In the genomic region with DNA sequence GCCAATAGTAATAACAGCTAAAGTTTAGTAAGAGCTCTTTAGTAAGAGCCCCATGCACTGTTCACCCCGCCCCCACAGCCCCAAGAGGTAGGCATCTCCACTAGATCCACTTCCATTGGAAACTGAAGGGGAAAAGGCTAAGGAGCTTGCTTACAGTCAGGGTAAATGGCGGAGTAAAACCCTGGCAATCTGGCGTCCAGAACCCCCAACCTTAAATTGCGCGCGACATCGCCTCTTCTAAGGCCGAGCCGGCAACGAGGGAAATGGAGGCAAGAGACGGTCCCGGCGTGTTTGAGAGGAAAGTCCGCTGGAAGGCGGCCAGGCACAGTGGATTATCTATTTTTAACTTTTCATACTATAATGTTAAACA, we compare ENCODE assay signal across 8 cellular contexts. TPM values are rescaled to one million over a fixed set of nuclear protein-coding genes. Genes with fewer than 3 reads are reported as not detected.
DNase-seq lines count a peak whose midpoint lies in the region; ATAC-seq and TF ChIP-seq lines count a peak whose summit lies in the region.

No MANE protein-coding gene starts in this region.

- peak; percentile 26 for DNase-seq in AG10803 (ENCODE audit: low read depth)
- DNase-seq in NCI-H69 (lab: John Stamatoyannopoulos, UW): peak; percentile 77
- no peak for DNase-seq in adrenal gland
- peak; percentile 11 for DNase-seq in iris pigment epithelial cell (ENCODE audit: low read depth)
- peak; percentile 5 to 56 (median 10) for DNase-seq in stimulated activated CD4-positive, alpha-beta T cell treated with anti-CD3 and anti-CD28 coated beads, TNF-alpha, amount 100 ng/mL, for 48 hours (ENCODE audit: low read depth in 3 of 3)
- no peak for DNase-seq in central memory CD4-positive, alpha-beta T cell

- peak overlapping the region; percentile 96 for H3K4me3 ChIP-seq in AG10803 (ENCODE audit: low read length)
- peak overlapping the region in 3 of 4 donors; percentile 45 to 98 (median 73) for H3K4me3 ChIP-seq in adrenal gland

- peaks cover 0 to 11% of the 10 kb centered on the region in 2 donors for H3K36me3 ChIP-seq in adrenal gland (replicated peaks in 1 of 2)

- peaks cover 15 to 34% of the 10 kb centered on the region in 2 donors for H3K4me1 ChIP-seq in adrenal gland (replicated peaks in 1 of 2)

- no peaks in the 10 kb centered on the region for H3K27me3 ChIP-seq in adrenal gland

- H3K9me3 ChIP-seq in adrenal gland (replicated peaks in 1 of 3): no peaks in the 10 kb centered on the region

- H3K27ac ChIP-seq in adrenal gland: peak overlapping the region in 3 of 5 donors; percentile 81 to 97 (median 96)

- TF ChIP-seq POLR2A in adrenal gland (IDR thresholded peaks at IDR 0.05): no peak

- intact Hi-C loops in adrenal gland (cut with DNase I): no loop called here

- WGBS in adrenal gland, 4 donors: 0 to 1% (median 0%) methylated on average over 14 to 15 of the region's 15 CpGs

- TF ChIP-seq CTCF in AG10803 (conservative IDR thresholded peaks at IDR 0.05; ENCODE audit: low read length) (no peak), adrenal gland (IDR thresholded peaks at IDR 0.05) (no peak)

- ATAC-seq in GM18519 (IDR thresholded peaks at IDR 0.05; ENCODE audit: low FRiP score, unreplicated experiment) (peak; percentile 3), HG03025 (IDR thresholded peaks at IDR 0.05; ENCODE audit: low FRiP score, unreplicated experiment) (peak; percentile 7)

RNA-seq across cellular contexts. Expression of a gene that starts 0.6 kb away (rescaled TPM):
- total RNA-seq in adrenal gland: 10 to 100 TPM in 7 of 8 donors, 1 to 10 TPM in 1; 7.7 to 25.4 (median 19.9) TPM
- polyA plus RNA-seq in adrenal gland: 10 to 100 TPM in 1 of 3 donors, 1 to 10 TPM in 2; 4.3 to 26.1 (median 6.3) TPM

Comparison
In these comparisons a context has a peak if more than half of its experiments do, and no peak if none do; other contexts are left out.
1. DNase-seq: peak in AG10803 (single experiment), NCI-H69 (single experiment), iris pigment epithelial cell (single experiment) and stimulated activated CD4-positive, alpha-beta T cell treated with anti-CD3 and anti-CD28 coated beads, TNF-alpha, amount 100 ng/mL, for 48 hours (3 of 3); none in adrenal gland (0 of 7) and central memory CD4-positive, alpha-beta T cell (single experiment).